15 cellular contexts compared by ENCODE assay signal in the genomic region with DNA sequence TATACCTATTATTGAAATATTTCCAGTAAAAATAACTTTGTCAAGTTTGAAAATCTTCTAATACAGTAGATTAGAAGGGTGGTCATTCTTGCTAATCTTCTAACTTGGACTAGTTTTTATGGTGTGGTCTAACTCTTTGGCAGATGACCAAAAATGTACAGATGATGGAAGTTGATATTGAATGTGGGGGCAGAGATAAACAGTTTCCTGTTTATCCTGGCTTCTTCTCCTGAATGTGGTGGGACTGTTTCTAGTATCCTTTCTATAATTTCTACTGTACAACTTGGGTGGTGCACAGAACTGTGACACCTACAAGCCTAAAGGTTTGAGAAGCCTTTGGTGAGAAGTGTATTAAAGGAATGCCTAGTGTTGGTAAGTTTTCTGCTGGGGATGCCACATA.
A peak's percentile ranks its signal among the peaks of the same experiment; 100 is the strongest.
DNase-seq lines count a peak whose midpoint lies in the region; ATAC-seq, FAIRE-seq and TF ChIP-seq lines count a peak whose summit lies in the region.
"Had no signal": no experiment of that assay in that cellular context is flagged by ENCODE, and none has a peak within 500 bp of the region (broad histone marks: within the 10 kb centered on the region; RNA-seq: fewer than 3 reads in every experiment).

No MANE protein-coding gene starts in this region.

- DNase-seq in Daoy (ENCODE audit: low read depth): peak; percentile 7
- peak in 2 of 4 experiments; percentile 11 to 33 for DNase-seq in K562 (ENCODE audit: extremely low read depth in 1 of 4, low spot score in 3 of 4)
- DNase-seq in mesothelial cell of epicardium (ENCODE audit: low spot score in 2 of 2, unreplicated experiment in 2 of 2): no peak
- no peak for DNase-seq in DMS153 treated with DMSO at 0.1 percent for 48 hours (lab: John Stamatoyannopoulos, UW; ENCODE audit: unreplicated experiment)
- no peak for DNase-seq in cardiac septum (ENCODE audit: low spot score)
- no peak for DNase-seq in brain microvascular endothelial cell
- DNase-seq: C1 segment of cervical spinal cord; CD4-positive, alpha-beta T cell; DMS79 treated with DMSO at 0.1 percent for 48 hours; GF-D8; HCEC 1CT; KG1 had no signal

- in situ Hi-C loops in K562 (cut with MboI): no loop called here
- in situ Hi-C loops in brain microvascular endothelial cell (cut with HindIII; ENCODE audit: low pct_ligation_motif_present, low sequenced_read_pairs): no loop called here

- peak; percentile 51 for ATAC-seq in K562

- no peaks in the 10 kb centered on the region for H3K9me1 ChIP-seq in K562 (ENCODE audit: control insufficient read depth, insufficient read depth, low read length)

- no peaks in the 10 kb centered on the region for H3K36me3 Mint-ChIP-seq in mesothelial cell of epicardium

- H4K20me1 ChIP-seq in Loucy (ENCODE audit: insufficient read depth, low read length, poor library complexity, severe bottlenecking) (no peaks in the 10 kb centered on the region), K562 (replicated peaks; ENCODE audit: control insufficient read depth, insufficient read depth, low read length) (no peaks in the 10 kb centered on the region)

- H2AFZ ChIP-seq in Loucy (ENCODE audit: low read length): no peak overlapping the region
- no peak overlapping the region for H2AFZ ChIP-seq in K562 (ENCODE audit: low read depth, low read length)

- no peak for FAIRE-seq in K562 (lab: Jason Lieb, UNC)
- FAIRE-seq: A204.1 had no signal

- TF ChIP-seq RAD21 in K562 (CRISPR knock-in tag; conservative IDR thresholded peaks at IDR 0.05 in 1 of 2, IDR thresholded peaks at IDR 0.05 in 1 of 2): no peak

- POLR2A ChIA-PET in K562 (lab: Yijun Ruan, JAX): no interaction called here

- peak overlapping the region; percentile 38 for H3K4me2 ChIP-seq in Loucy (ENCODE audit: low read depth, low read length, poor library complexity, severe bottlenecking)
- no peak overlapping the region for H3K4me2 ChIP-seq in K562 (ENCODE audit: insufficient read depth, low read length)

- no peak for TF ChIP-seq CTCF in Loucy (conservative IDR thresholded peaks at IDR 0.05; ENCODE audit: low read length)
- no peak for TF ChIP-seq CTCF in K562 (IDR thresholded peaks at IDR 0.05 in 2 of 3, conservative IDR thresholded peaks at IDR 0.05 in 1 of 3; ENCODE audit: insufficient read depth in 2 of 3, low read depth in 1 of 3, low read length in 3 of 3)
- TF ChIP-seq CTCF in mesothelial cell of epicardium (IDR thresholded peaks at IDR 0.05; ENCODE audit: unreplicated experiment): no peak
- TF ChIP-seq CTCF in brain microvascular endothelial cell (IDR thresholded peaks at IDR 0.05; ENCODE audit: low read depth, low read length, missing control alignments): no peak

- no peak overlapping the region for H3K4me3 Mint-ChIP-seq in mesothelial cell of epicardium
- H3K4me3 Mint-ChIP-seq: B cell; CD4-positive, alpha-beta T cell had no signal

- H3K4me1 ChIP-seq in Loucy (ENCODE audit: insufficient read depth, low read length, poor library complexity, severe bottlenecking) (peaks cover 41% of the 10 kb centered on the region), K562 (replicated peaks in 1 of 2; ENCODE audit: control insufficient read depth in 2 of 2, insufficient read depth in 2 of 2, low read length in 2 of 2) (peaks cover 0 to 24% of the 10 kb centered on the region in 2 experiments; a peak in 3 of 5 replicates)

- H3K4me3 ChIP-seq in Loucy (ENCODE audit: low read length, poor library complexity, severe bottlenecking) (peak overlapping the region; percentile 7), K562 (no peak overlapping the region), brain microvascular endothelial cell (ENCODE audit: low read depth, low read length) (no peak overlapping the region)

- no peaks in the 10 kb centered on the region for H3K79me2 ChIP-seq in Loucy (ENCODE audit: insufficient read depth, low read length)
- H3K79me2 ChIP-seq in K562 (ENCODE audit: control insufficient read depth, insufficient read depth, low read length): no peaks in the 10 kb centered on the region

- H3K27me3 Mint-ChIP-seq in mesothelial cell of epicardium (ENCODE audit: low read depth): no peaks in the 10 kb centered on the region

- no peaks in the 10 kb centered on the region for H3F3A ChIP-seq in Loucy (ENCODE audit: low read depth)

- CTCF ChIA-PET in K562 (lab: Yijun Ruan, JAX; ENCODE audit: low intra/inter-chr PET ratio): no interaction called here

- no peak overlapping the region for H3K27ac ChIP-seq in K562 (ENCODE audit: extremely low read depth, low read depth, low read length)
- H3K27ac ChIP-seq in brain microvascular endothelial cell: no peak overlapping the region

- H3K9ac ChIP-seq in Loucy (ENCODE audit: low read depth, low read length, poor library complexity, severe bottlenecking) (no peak overlapping the region), K562 (ENCODE audit: insufficient read depth in 1 of 2, low read depth in 2 of 2, low read length in 2 of 2) (no peak overlapping the region)

- BruUV-seq in K562 (replicated peaks; lab: Mats Ljungman, UMichigan): no TSS peak

- H3K9me3 Mint-ChIP-seq in mesothelial cell of epicardium: peaks cover 4% of the 10 kb centered on the region
- H3K9me3 Mint-ChIP-seq: CD4-positive, alpha-beta T cell had no signal

- TF ChIP-seq POLR2A in K562 (conservative IDR thresholded peaks at IDR 0.05): no peak

- H3K27me3 ChIP-seq in Loucy (ENCODE audit: insufficient read depth, low read length, poor library complexity, severe bottlenecking) (no peaks in the 10 kb centered on the region), K562 (ENCODE audit: control insufficient read depth in 2 of 2, insufficient read depth in 2 of 2, low read length in 2 of 2) (no peaks in the 10 kb centered on the region), brain microvascular endothelial cell (replicated peaks) (no peaks in the 10 kb centered on the region)

- H3K9me2 ChIP-seq in Loucy (replicated peaks; ENCODE audit: low read depth, low read length): no peaks in the 10 kb centered on the region

- 0 out of 2 replicates have a peak, but pooled peaks cover 6% of the 10 kb centered on the region for H3K9me3 ChIP-seq in Loucy (ENCODE audit: insufficient read depth, low read depth, low read length)
- 0 out of 2 replicates have a peak, but pooled peaks cover 4% of the 10 kb centered on the region for H3K9me3 ChIP-seq in K562 (replicated peaks; ENCODE audit: control insufficient read depth, insufficient read depth, low read depth, low read length)

- intact Hi-C loops in K562 (cut with micrococcal nuclease) (no loop called here), cardiac septum (cut with DNase I) (no loop called here)

- H3K4me1 Mint-ChIP-seq in mesothelial cell of epicardium: peaks cover 34% of the 10 kb centered on the region
- H3K4me1 Mint-ChIP-seq: B cell had no signal

- no peaks in the 10 kb centered on the region; the same call in 1 of the 2 replicates for H3K36me3 ChIP-seq in Loucy (ENCODE audit: insufficient read depth, low read length)
- no peaks in the 10 kb centered on the region for H3K36me3 ChIP-seq in K562 (ENCODE audit: control insufficient read depth, insufficient read depth, low read length)
- no peaks in the 10 kb centered on the region for H3K36me3 ChIP-seq in brain microvascular endothelial cell (replicated peaks)

- peak overlapping the region; percentile 36 for H3K27ac Mint-ChIP-seq in mesothelial cell of epicardium
- H3K27ac Mint-ChIP-seq: B cell; CD4-positive, alpha-beta T cell had no signal

- TF ChIP-seq EP300 in K562 (IDR thresholded peaks at IDR 0.05; ENCODE audit: low read length): peak; percentile 81

TF ChIP-seq in K562, 482 proteins besides CTCF, POLR2A, EP300 and RAD21 (continues in another document):
- TF ChIP-seq, protein P1, sequence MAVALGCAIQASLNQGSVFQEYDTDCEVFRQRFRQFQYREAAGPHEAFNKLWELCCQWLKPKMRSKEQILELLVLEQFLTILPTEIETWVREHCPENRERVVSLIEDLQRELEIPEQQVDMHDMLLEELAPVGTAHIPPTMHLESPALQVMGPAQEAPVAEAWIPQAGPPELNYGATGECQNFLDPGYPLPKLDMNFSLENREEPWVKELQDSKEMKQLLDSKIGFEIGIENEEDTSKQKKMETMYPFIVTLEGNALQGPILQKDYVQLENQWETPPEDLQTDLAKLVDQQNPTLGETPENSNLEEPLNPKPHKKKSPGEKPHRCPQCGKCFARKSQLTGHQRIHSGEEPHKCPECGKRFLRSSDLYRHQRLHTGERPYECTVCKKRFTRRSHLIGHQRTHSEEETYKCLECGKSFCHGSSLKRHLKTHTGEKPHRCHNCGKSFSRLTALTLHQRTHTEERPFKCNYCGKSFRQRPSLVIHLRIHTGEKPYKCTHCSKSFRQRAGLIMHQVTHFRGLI (CRISPR knock-in tag; IDR thresholded peaks at IDR 0.05): 0 out of 2 replicates have a peak, but pooled peaks have one; percentile 13
- TF ChIP-seq PML (IDR thresholded peaks at IDR 0.05; ENCODE audit: low read length): peak; percentile 74
- TF ChIP-seq MXI1 (IDR thresholded peaks at IDR 0.05; ENCODE audit: low read depth, low read length): no peak
- TF ChIP-seq, protein P2, sequence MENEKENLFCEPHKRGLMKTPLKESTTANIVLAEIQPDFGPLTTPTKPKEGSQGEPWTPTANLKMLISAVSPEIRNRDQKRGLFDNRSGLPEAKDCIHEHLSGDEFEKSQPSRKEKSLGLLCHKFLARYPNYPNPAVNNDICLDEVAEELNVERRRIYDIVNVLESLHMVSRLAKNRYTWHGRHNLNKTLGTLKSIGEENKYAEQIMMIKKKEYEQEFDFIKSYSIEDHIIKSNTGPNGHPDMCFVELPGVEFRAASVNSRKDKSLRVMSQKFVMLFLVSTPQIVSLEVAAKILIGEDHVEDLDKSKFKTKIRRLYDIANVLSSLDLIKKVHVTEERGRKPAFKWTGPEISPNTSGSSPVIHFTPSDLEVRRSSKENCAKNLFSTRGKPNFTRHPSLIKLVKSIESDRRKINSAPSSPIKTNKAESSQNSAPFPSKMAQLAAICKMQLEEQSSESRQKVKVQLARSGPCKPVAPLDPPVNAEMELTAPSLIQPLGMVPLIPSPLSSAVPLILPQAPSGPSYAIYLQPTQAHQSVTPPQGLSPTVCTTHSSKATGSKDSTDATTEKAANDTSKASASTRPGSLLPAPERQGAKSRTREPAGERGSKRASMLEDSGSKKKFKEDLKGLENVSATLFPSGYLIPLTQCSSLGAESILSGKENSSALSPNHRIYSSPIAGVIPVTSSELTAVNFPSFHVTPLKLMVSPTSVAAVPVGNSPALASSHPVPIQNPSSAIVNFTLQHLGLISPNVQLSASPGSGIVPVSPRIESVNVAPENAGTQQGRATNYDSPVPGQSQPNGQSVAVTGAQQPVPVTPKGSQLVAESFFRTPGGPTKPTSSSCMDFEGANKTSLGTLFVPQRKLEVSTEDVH (IDR thresholded peaks at IDR 0.05; ENCODE audit: low read depth, partially characterized antibody): no peak
- no peak for TF ChIP-seq NR4A1 (CRISPR knock-in tag; IDR thresholded peaks at IDR 0.05)
- TF ChIP-seq NR4A1 (tag; IDR thresholded peaks at IDR 0.05): no peak
- TF ChIP-seq ARID1B (IDR thresholded peaks at IDR 0.05): peak; percentile 82
- peak; percentile 45; the same call in 1 of the 2 replicates for TF ChIP-seq ZNF766 (CRISPR knock-in tag; conservative IDR thresholded peaks at IDR 0.05)
- 0 out of 2 replicates have a peak, but pooled peaks have one; percentile 39 for TF ChIP-seq SMARCC2 (IDR thresholded peaks at IDR 0.05; ENCODE audit: low read depth)
- peak; percentile 60; the same call in 1 of the 2 replicates for TF ChIP-seq STAT5A (IDR thresholded peaks at IDR 0.05; ENCODE audit: borderline replicate concordance, low read length)
